8 cellular contexts compared by ENCODE assay signal in the genomic region with DNA sequence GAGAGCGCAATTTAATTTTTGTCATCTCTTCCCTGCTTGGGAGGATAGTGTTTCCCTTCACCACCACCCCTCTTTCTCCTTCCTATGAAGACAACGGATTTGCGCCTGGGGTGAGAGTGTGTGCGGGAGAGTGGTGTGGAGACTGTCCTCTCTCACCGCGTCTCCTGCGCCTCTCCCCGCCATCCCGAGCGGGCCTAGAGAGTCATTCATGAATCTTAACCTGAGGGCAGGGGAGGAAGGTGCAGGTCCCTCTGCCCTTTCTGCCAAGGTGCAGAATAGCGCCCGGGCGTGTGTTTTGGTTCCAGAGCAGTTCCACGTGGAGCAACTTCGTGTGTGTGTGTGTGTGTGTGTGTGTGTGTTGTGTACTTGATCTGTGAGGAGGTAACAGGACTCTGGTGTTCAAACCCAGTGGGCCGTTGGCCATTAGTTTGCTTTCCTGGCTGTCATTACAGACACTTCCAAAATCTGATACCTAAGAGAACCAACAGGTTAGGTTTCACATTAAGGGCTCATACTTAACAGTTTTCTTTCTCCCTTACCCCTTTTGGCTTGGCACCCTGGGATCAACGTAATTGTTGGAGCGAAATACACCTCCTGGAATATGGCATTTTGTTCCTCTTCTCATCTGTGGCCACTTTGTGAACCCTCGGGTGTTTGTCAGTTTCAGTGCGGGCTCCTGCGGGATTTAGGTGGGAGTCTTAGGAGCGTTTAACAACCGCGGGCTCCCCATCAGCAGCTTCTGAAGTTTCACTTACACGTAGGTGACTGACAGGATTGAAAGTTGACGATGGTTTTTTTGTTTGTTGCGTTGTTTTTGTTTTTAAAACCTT. TPM values are rescaled to one million over a fixed set of nuclear protein-coding genes. Genes with fewer than 3 reads are reported as not detected.
A peak's percentile ranks its signal among the peaks of the same experiment; 100 is the strongest.
DNase-seq lines count a peak whose midpoint lies in the region; ATAC-seq and TF ChIP-seq lines count a peak whose summit lies in the region.

No MANE protein-coding gene starts in this region.

- intact Hi-C loops in A673 (cut with micrococcal nuclease; ENCODE audit: unreplicated experiment) = no loop called here

- ATAC-seq in GM19395 (IDR thresholded peaks at IDR 0.05; ENCODE audit: unreplicated experiment) (no peak), esophagus mucosa (no peak), GM18868 (IDR thresholded peaks at IDR 0.05; ENCODE audit: unreplicated experiment) (no peak)

- no peaks in the 10 kb centered on the region for H3K36me3 ChIP-seq in A673 (ENCODE audit: insufficient read depth, low read length, poor library complexity, severe bottlenecking)
- H3K36me3 ChIP-seq in muscle layer of duodenum (ENCODE audit: control insufficient read depth in 1 of 2, insufficient read depth in 2 of 2, low read length in 2 of 2) = no peaks in the 10 kb centered on the region

- POLR2A ChIA-PET in A673 (lab: Charles Lee; ENCODE audit: low non-redundant PET) = no interaction called here

- H3K27ac ChIP-seq in A673 (ENCODE audit: low read depth, low read length, poor library complexity, severe bottlenecking) (no peak overlapping the region), muscle layer of duodenum (ENCODE audit: low read length) (no peak overlapping the region)

- H3K4me3 ChIP-seq in A673 (ENCODE audit: low read depth, low read length, poor library complexity, severe bottlenecking) = peak overlapping the region; percentile 51
- peak overlapping the region; percentile 45 to 77 for H3K4me3 ChIP-seq in muscle layer of duodenum (ENCODE audit: low read depth in 1 of 2, low read length in 2 of 2)

- no peaks in the 10 kb centered on the region for H3K9me3 ChIP-seq in A673 (ENCODE audit: low read depth, low read length, poor library complexity, severe bottlenecking)
- H3K9me3 ChIP-seq in muscle layer of duodenum (ENCODE audit: control insufficient read depth in 1 of 2, low read length in 2 of 2) = no peaks in the 10 kb centered on the region

- peaks cover 89% of the 10 kb centered on the region for H3K27me3 ChIP-seq in A673 (replicated peaks; ENCODE audit: insufficient read depth, low read depth, low read length, poor library complexity)
- peaks cover 21% of the 10 kb centered on the region for H3K27me3 ChIP-seq in muscle layer of duodenum (ENCODE audit: low read depth, low read length)

- TF ChIP-seq CTCF in A673 (conservative IDR thresholded peaks at IDR 0.05; ENCODE audit: low read depth, low read length) = no peak

- DNase-seq in A673 (ENCODE audit: low spot score) = peak; percentile 15
- DNase-seq in LHCN-M2 (ENCODE audit: low read depth) = peak; percentile 55
- peak; percentile 68 for DNase-seq in ecto neural progenitor cell (ENCODE audit: low spot score)
- DNase-seq in middle frontal gyrus (ENCODE audit: extremely low spot score, low spot score) = no peak

- BruUV-seq in A673 (replicated peaks; lab: Mats Ljungman, UMichigan) = no TSS peak

- CTCF ChIA-PET in A673 (lab: Charles Lee) = no interaction called here

- H3K4me1 ChIP-seq in A673 (ENCODE audit: insufficient read depth, low read length, poor library complexity, severe bottlenecking) = no peaks in the 10 kb centered on the region
- H3K4me1 ChIP-seq in muscle layer of duodenum (ENCODE audit: control insufficient read depth in 1 of 2, insufficient read depth in 2 of 2, low read length in 2 of 2) = peaks cover 0 to 23% of the 10 kb centered on the region in 2 donors

RNA-seq across cellular contexts. Expression of a gene that starts 1.8 kb away (rescaled TPM):
- total RNA-seq in A673 (2021) = 1.3 and 1.5 TPM in 2 replicates
- 12.1 and 13.0 TPM in 2 replicates for total RNA-seq in LHCN-M2 (2014; rRNA removed)
- 2.1 TPM for polyA plus RNA-seq in LHCN-M2 (2012)
- total RNA-seq in esophagus mucosa = 0.20 TPM
